16 cellular contexts compared by ENCODE assay signal in the genomic region with DNA sequence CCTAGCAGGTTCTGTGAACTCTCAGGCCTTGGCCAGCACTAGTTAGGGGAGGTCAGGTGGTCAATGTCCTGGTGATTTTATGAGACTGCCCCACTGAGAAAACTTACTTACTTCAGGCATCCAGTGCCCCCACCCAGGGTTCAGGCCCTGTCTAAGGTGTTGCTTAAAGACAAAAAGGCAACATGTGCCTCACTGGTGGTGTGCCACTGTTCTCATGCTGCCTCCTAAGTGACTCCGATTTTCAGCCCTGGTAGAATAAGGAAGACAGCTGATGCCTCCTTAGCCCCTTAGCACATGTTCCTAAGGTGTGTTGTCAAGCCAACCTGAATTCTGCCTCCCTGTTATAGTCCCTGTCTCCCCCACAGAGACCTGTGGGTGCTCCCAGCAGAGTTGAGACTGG. TPM values are rescaled to one million over a fixed set of nuclear protein-coding genes. Genes with fewer than 3 reads are reported as not detected.
A peak's percentile ranks its signal among the peaks of the same experiment; 100 is the strongest.
DNase-seq lines count a peak whose midpoint lies in the region; ATAC-seq and TF ChIP-seq lines count a peak whose summit lies in the region.
"Had no signal": no experiment of that assay in that cellular context is flagged by ENCODE, and none has a peak within 500 bp of the region (broad histone marks: within the 10 kb centered on the region; RNA-seq: fewer than 3 reads in every experiment).

No MANE protein-coding gene starts in this region.

- peaks cover 15% of the 10 kb centered on the region for H3K4me1 ChIP-seq in cardiac muscle cell (ENCODE audit: low read depth)
- peaks cover 8 to 73% (median 61%) of the 10 kb centered on the region in 5 donors for H3K4me1 ChIP-seq in subcutaneous abdominal adipose tissue (ENCODE audit: control insufficient read depth in 5 of 5, insufficient read depth in 5 of 5, low read length in 5 of 5)

- H3K36me3 Mint-ChIP-seq in activated B cell treated with CpG ODN at 0.5 μM for 24 hours (ENCODE audit: low read depth) = peaks cover 74% of the 10 kb centered on the region

- POLR2A ChIA-PET in activated B cell treated with CpG ODN at 0.5 μM for 24 hours (lab: Charles Lee) = no interaction called here

- TF ChIP-seq CTCF in cardiac muscle cell (IDR thresholded peaks at IDR 0.05; ENCODE audit: low read depth, low read length) (no peak), activated B cell treated with CpG ODN at 0.5 μM for 24 hours (IDR thresholded peaks at IDR 0.05) (no peak)

- peak overlapping the region in 3 of 5 donors; percentile 11 to 66 (median 38) for H3K9ac ChIP-seq in subcutaneous abdominal adipose tissue (ENCODE audit: low read length in 5 of 5)

- no peak for ATAC-seq in Right ventricle myocardium inferior
- no peak for ATAC-seq in activated B cell treated with CpG ODN at 0.5 μM for 24 hours (ENCODE audit: low read depth)
- no peak for ATAC-seq in left lobe of liver
- no peak for ATAC-seq in HG03025 (IDR thresholded peaks at IDR 0.05; ENCODE audit: low FRiP score, unreplicated experiment)
- no peak for ATAC-seq in GM19397 (IDR thresholded peaks at IDR 0.05; ENCODE audit: unreplicated experiment)
- ATAC-seq in GM18498 (IDR thresholded peaks at IDR 0.05; ENCODE audit: unreplicated experiment) = no peak
- ATAC-seq: K562, SK-N-SH treated with all-trans-retinoic acid at 6 μM for 48 hours had no signal

- H3K4me3 ChIP-seq in cardiac muscle cell = no peak overlapping the region
- no peak overlapping the region for H3K4me3 ChIP-seq in subcutaneous abdominal adipose tissue (ENCODE audit: low read depth in 1 of 5, low read length in 5 of 5)
- H3K4me3 ChIP-seq: heart left ventricle, K562, ovary had no signal

- no peaks in the 10 kb centered on the region for H3K9me3 Mint-ChIP-seq in activated B cell treated with CpG ODN at 0.5 μM for 24 hours

- H3K36me3 ChIP-seq in cardiac muscle cell (peaks cover 43% of the 10 kb centered on the region), subcutaneous abdominal adipose tissue (ENCODE audit: control insufficient read depth in 5 of 5, insufficient read depth in 5 of 5, low read length in 5 of 5) (peaks cover 0 to 83% (median 65%) of the 10 kb centered on the region in 5 donors)
- H3K36me3 ChIP-seq: ovary had no signal

- H3K27me3 Mint-ChIP-seq in activated B cell treated with CpG ODN at 0.5 μM for 24 hours = no peaks in the 10 kb centered on the region

- DNase-seq in cardiac muscle cell (ENCODE audit: low read depth in 1 of 2, low spot score in 1 of 2) (no peak), Right ventricle myocardium inferior (ENCODE audit: missing footprints) (no peak), activated B cell treated with CpG ODN at 0.5 μM for 24 hours (no peak), left lobe of liver (ENCODE audit: low spot score) (peak; percentile 33)
- DNase-seq: activated CD4-positive, alpha-beta T cell treated with anti-CD3 and anti-CD28 coated beads for 4 hours; C1 segment of cervical spinal cord; heart left ventricle; NCI-H1694 treated with DMSO at 0.1 percent for 48 hours; NK-92 treated with Interleukin-12 subunit alpha and Interleukin-12 subunit beta, amount 100 ng/mL, for 24 hours; ovary had no signal

- H3K27ac ChIP-seq in cardiac muscle cell (peak overlapping the region; percentile 69), subcutaneous abdominal adipose tissue (ENCODE audit: low read depth, low read length) (peak overlapping the region; percentile 20)
- H3K27ac ChIP-seq: ovary had no signal

- H3K27ac Mint-ChIP-seq in activated B cell treated with CpG ODN at 0.5 μM for 24 hours = peak overlapping the region; percentile 11

- peaks cover 34% of the 10 kb centered on the region for H3K4me1 Mint-ChIP-seq in activated B cell treated with CpG ODN at 0.5 μM for 24 hours

- H3K4me3 Mint-ChIP-seq in activated B cell treated with CpG ODN at 0.5 μM for 24 hours = no peak overlapping the region

- no peaks in the 10 kb centered on the region for H3K27me3 ChIP-seq in cardiac muscle cell
- H3K27me3 ChIP-seq in subcutaneous abdominal adipose tissue (ENCODE audit: control insufficient read depth in 5 of 5, insufficient read depth in 4 of 5, low read length in 5 of 5) = no peaks in the 10 kb centered on the region
- H3K27me3 ChIP-seq: heart left ventricle, ovary had no signal

- CTCF ChIA-PET in activated B cell treated with CpG ODN at 0.5 μM for 24 hours (lab: Charles Lee) = no interaction called here

- H3K9me3 ChIP-seq in cardiac muscle cell (ENCODE audit: low read depth) (no peaks in the 10 kb centered on the region), subcutaneous abdominal adipose tissue (ENCODE audit: control insufficient read depth in 5 of 5, low read length in 5 of 5) (no peaks in the 10 kb centered on the region)
- H3K9me3 ChIP-seq: heart left ventricle, ovary had no signal

- intact Hi-C loops in Right ventricle myocardium inferior (cut with DNase I) = no loop called here
- intact Hi-C loops in activated B cell treated with CpG ODN at 0.5 μM for 24 hours (cut with micrococcal nuclease) = no loop called here

RNA-seq across cellular contexts. Expression of a gene that starts 5.3 kb away (rescaled TPM):
- total RNA-seq in cardiac muscle cell = 44.1 and 55.8 TPM in 2 replicates
- polyA plus RNA-seq in cardiac muscle cell = 37.9 and 49.2 TPM in 2 replicates
- total RNA-seq in Right ventricle myocardium inferior = 11.8 TPM
- total RNA-seq in activated B cell treated with CpG ODN at 0.5 μM for 24 hours = 28.0 and 28.9 TPM in 2 replicates
- 10.3 TPM for total RNA-seq in left lobe of liver

RNA-seq across cellular contexts. Expression of a gene that starts 11.3 kb away (rescaled TPM):
- total RNA-seq in cardiac muscle cell (55.6 and 180 TPM in 2 replicates), Right ventricle myocardium inferior (46.1 TPM), activated B cell treated with CpG ODN at 0.5 μM for 24 hours (64.2 and 66.1 TPM in 2 replicates), left lobe of liver (80.9 TPM)
- polyA plus RNA-seq in cardiac muscle cell = 66.9 and 163 TPM in 2 replicates
